9 cellular contexts compared by ENCODE assay signal in genomic region chr2:64277101-64277849, GRCh38.
DNase-seq lines count a peak whose midpoint lies in the region; ATAC-seq lines count a peak whose summit lies in the region.
"Had no signal": no experiment of that assay in that cellular context is flagged by ENCODE, and none has a peak within 500 bp of the region (broad histone marks: within the 10 kb centered on the region; RNA-seq: fewer than 3 reads in every experiment).

No MANE protein-coding gene starts in this region.

- peak overlapping the region; percentile 78 for H3K27ac ChIP-seq in trophoblast cell (ENCODE audit: low read depth, low read length)
- H3K27ac ChIP-seq: HL-60 had no signal

- peak overlapping the region; percentile 39 for H3K14ac ChIP-seq in trophoblast cell (ENCODE audit: low read length)

- H3K23ac ChIP-seq in trophoblast cell (ENCODE audit: low read length): no peak overlapping the region

- no peak overlapping the region for H3K4me2 ChIP-seq in trophoblast cell (ENCODE audit: low read length)

- H3K79me1 ChIP-seq in trophoblast cell (ENCODE audit: low read length): peaks cover 35% of the 10 kb centered on the region

- H2BK120ac ChIP-seq in trophoblast cell (ENCODE audit: insufficient read depth, low read length, poor library complexity): peak overlapping the region; percentile 92

- peak overlapping the region; percentile 59 for H4K8ac ChIP-seq in trophoblast cell (ENCODE audit: low read depth, low read length)

- no CpG with 5 or more reads among the region's 9 CpGs for WGBS in trophoblast cell (ENCODE audit: extremely low coverage, insufficient coverage, insufficient read length)

- no peaks in the 10 kb centered on the region for H3K79me2 ChIP-seq in trophoblast cell (ENCODE audit: control insufficient read depth, insufficient read depth, low read length, poor library complexity)

- H2BK5ac ChIP-seq in trophoblast cell (ENCODE audit: low read depth, low read length, poor library complexity): peak overlapping the region; percentile 95

- H3K27me3 ChIP-seq in trophoblast cell (ENCODE audit: insufficient read depth, low read length): no peaks in the 10 kb centered on the region

- H2BK12ac ChIP-seq in trophoblast cell (ENCODE audit: low read length): peak overlapping the region; percentile 84

- H3K18ac ChIP-seq in trophoblast cell (ENCODE audit: low read length): no peak overlapping the region

- H3K4me3 ChIP-seq in trophoblast cell (ENCODE audit: low read depth, low read length): no peak overlapping the region

- peak overlapping the region; percentile 4 for H3K4ac ChIP-seq in trophoblast cell (ENCODE audit: low read depth, low read length)

- peak overlapping the region; percentile 28 for H2AK5ac ChIP-seq in trophoblast cell (ENCODE audit: low read length)

- H2AFZ ChIP-seq in trophoblast cell (ENCODE audit: insufficient read depth, low read length, poor library complexity): peak overlapping the region; percentile 43

- peaks cover 24 to 35% of the 10 kb centered on the region in 2 experiments for H3K4me1 ChIP-seq in trophoblast cell (ENCODE audit: control insufficient read depth in 1 of 2, insufficient read depth in 2 of 2, low read length in 2 of 2)

- H4K91ac ChIP-seq in trophoblast cell (ENCODE audit: low read depth, low read length): peak overlapping the region; percentile 87

- DNase-seq in ELF-1 (ENCODE audit: low read depth, low spot score): peak; percentile 43
- DNase-seq in NOMO-1 (lab: John Stamatoyannopoulos, UW; ENCODE audit: unreplicated experiment in 2 of 2): peak; percentile 71 to 91
- DNase-seq in epidermal melanocyte (ENCODE audit: insufficient read length, low spot score): peak; percentile 79
- DNase-seq in trophoblast cell: peak; percentile 59 to 88

- H3K9me3 ChIP-seq in trophoblast cell (ENCODE audit: insufficient read depth, low read depth, low read length): no peaks in the 10 kb centered on the region

- H3K36me3 ChIP-seq in trophoblast cell (ENCODE audit: control insufficient read depth in 1 of 2, insufficient read depth in 2 of 2, low read length in 2 of 2): no peaks in the 10 kb centered on the region

- ATAC-seq in GM18858 (IDR thresholded peaks at IDR 0.05; ENCODE audit: unreplicated experiment) (no peak), GM18867 (IDR thresholded peaks at IDR 0.05; ENCODE audit: unreplicated experiment) (no peak), GM21576 (IDR thresholded peaks at IDR 0.05; ENCODE audit: unreplicated experiment) (no peak), HG03571 (IDR thresholded peaks at IDR 0.05; ENCODE audit: unreplicated experiment) (no peak)

- no peak overlapping the region for H3K9ac ChIP-seq in trophoblast cell (ENCODE audit: low read length)

- H4K12ac ChIP-seq in trophoblast cell (ENCODE audit: low read depth, low read length): no peak overlapping the region
